Comparison of ENCODE assay signal across 11 cellular contexts in the genomic region with DNA sequence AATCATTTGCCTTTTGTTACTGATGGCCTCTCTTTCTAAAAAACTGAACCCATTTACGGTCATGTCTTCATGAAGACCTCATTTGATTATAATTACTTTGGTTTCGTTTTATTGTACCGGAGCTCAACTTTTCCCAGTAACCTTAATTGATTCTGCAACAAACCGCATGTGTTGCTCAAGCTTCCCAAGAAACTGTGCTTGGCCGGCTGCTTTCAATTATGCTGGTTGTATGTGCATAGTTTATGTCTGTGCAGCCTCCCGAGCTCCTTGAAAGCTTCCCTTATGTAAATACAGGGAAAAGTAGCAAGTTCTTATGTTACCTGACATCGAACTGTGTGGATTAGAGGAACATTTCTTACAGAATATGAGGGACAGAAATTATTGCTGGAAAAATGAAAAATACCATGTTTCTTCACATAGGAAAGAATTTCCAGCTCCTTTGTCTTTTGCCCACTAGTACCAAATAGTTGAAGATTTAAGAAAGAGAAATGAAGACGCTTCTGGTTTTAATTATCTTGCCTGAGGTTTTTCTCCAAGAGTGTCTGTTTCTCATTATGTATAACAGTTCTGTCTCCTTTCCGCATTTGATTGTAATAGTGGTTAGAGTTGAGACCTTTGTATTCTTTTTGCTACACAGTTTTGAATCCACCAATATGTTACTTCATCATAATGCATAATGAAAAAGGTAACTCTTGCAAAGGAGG. TPM values are rescaled to one million over a fixed set of nuclear protein-coding genes. Genes with fewer than 3 reads are reported as not detected.
DNase-seq lines count a peak whose midpoint lies in the region; TF ChIP-seq lines count a peak whose summit lies in the region.
"Had no signal": no experiment of that assay in that cellular context is flagged by ENCODE, and none has a peak within 500 bp of the region (broad histone marks: within the 10 kb centered on the region; RNA-seq: fewer than 3 reads in every experiment).

No MANE protein-coding gene starts in this region.

- TF ChIP-seq CTCF in endodermal cell (conservative IDR thresholded peaks at IDR 0.05) (no peak), CD14-positive monocyte (IDR thresholded peaks at IDR 0.05) (no peak)

- H3K9ac ChIP-seq in endodermal cell (ENCODE audit: extremely low read depth, low read length, poor library complexity, severe bottlenecking), result no peak overlapping the region
- H3K9ac ChIP-seq: BLaER1 had no signal

- no peaks in the 10 kb centered on the region for H3K9me3 Mint-ChIP-seq in endodermal cell
- H3K9me3 Mint-ChIP-seq in CD14-positive monocyte, result peaks cover 0 to 3% (median 1%) of the 10 kb centered on the region in 7 donors
- H3K9me3 Mint-ChIP-seq: activated T-helper 1 cell treated with anti-CD3 and anti-CD28 coated beads, Interleukin-12 subunit alpha, Interleukin-12 subunit beta, Interleukin-2, Interleukin-4 antibody, amounts not matched to agents 30 ng/mL and 10 ng/mL and 1 ng/mL, durations not matched to agents 14 hours and 24 hours and 36 hours; immature natural killer cell had no signal

- H3K27ac Mint-ChIP-seq in endodermal cell (no peak overlapping the region), CD14-positive monocyte (no peak overlapping the region)
- H3K27ac Mint-ChIP-seq: activated T-helper 1 cell treated with anti-CD3 and anti-CD28 coated beads, Interleukin-12 subunit alpha, Interleukin-12 subunit beta, Interleukin-2, Interleukin-4 antibody, amounts not matched to agents 30 ng/mL and 10 ng/mL and 1 ng/mL, durations not matched to agents 14 hours and 24 hours and 36 hours; immature natural killer cell had no signal

- H3K27me3 ChIP-seq in endodermal cell (ENCODE audit: control insufficient read depth, insufficient read depth, low read length, poor library complexity, severe bottlenecking), result no peaks in the 10 kb centered on the region
- H3K27me3 ChIP-seq: BLaER1 had no signal

- H3K4me3 ChIP-seq in endodermal cell (ENCODE audit: low read length), result peak overlapping the region; percentile 81
- H3K4me3 ChIP-seq: BLaER1 had no signal

- H3K36me3 Mint-ChIP-seq in endodermal cell (ENCODE audit: low read depth), result no peaks in the 10 kb centered on the region
- H3K36me3 Mint-ChIP-seq in CD14-positive monocyte, result no peaks in the 10 kb centered on the region

- peak; percentile 27 for DNase-seq in A172 (ENCODE audit: low spot score)
- DNase-seq in NCI-H1048 (lab: John Stamatoyannopoulos, UW), result peak; percentile 8
- no peak for DNase-seq in endodermal cell
- DNase-seq in myocyte (ENCODE audit: low read depth), result peak; percentile 51
- no peak for DNase-seq in NCI-H2196 treated with DMSO at 0.1 percent for 48 hours (lab: John Stamatoyannopoulos, UW; ENCODE audit: unreplicated experiment)
- DNase-seq in CD14-positive monocyte (ENCODE audit: low spot score), result no peak
- DNase-seq in anterior cingulate cortex (lab: John Stamatoyannopoulos, UW), result no peak
- DNase-seq in NCI-H748 treated with DMSO at 0.1 percent for 48 hours (lab: John Stamatoyannopoulos, UW), result no peak
- DNase-seq: immature natural killer cell had no signal

- H3K9me3 ChIP-seq in endodermal cell (ENCODE audit: control insufficient read depth, low read length), result no peaks in the 10 kb centered on the region
- H3K9me3 ChIP-seq: BLaER1 had no signal

- H3K4me1 ChIP-seq in endodermal cell (ENCODE audit: control insufficient read depth, insufficient read depth, low read length), result peaks cover 8% of the 10 kb centered on the region
- H3K4me1 ChIP-seq: BLaER1 had no signal

- peak overlapping the region; percentile 27 for H3K27ac ChIP-seq in endodermal cell (ENCODE audit: low read depth, low read length)
- H3K27ac ChIP-seq: BLaER1 had no signal

- H3K4me1 Mint-ChIP-seq in endodermal cell (peaks cover 6% of the 10 kb centered on the region), CD14-positive monocyte (peaks cover 1% of the 10 kb centered on the region)
- H3K4me1 Mint-ChIP-seq: immature natural killer cell had no signal

- peaks cover 8% of the 10 kb centered on the region for H3K27me3 Mint-ChIP-seq in endodermal cell (ENCODE audit: insufficient read depth)
- H3K27me3 Mint-ChIP-seq in CD14-positive monocyte (ENCODE audit: low read depth in 3 of 3), result peaks cover 0 to 3% (median 2%) of the 10 kb centered on the region in 3 donors

- intact Hi-C loops in CD14-positive monocyte (cut with micrococcal nuclease), result no loop called here

- H3K36me3 ChIP-seq in endodermal cell (ENCODE audit: control insufficient read depth, insufficient read depth, low read length), result peaks cover 28% of the 10 kb centered on the region
- H3K36me3 ChIP-seq: BLaER1 had no signal

- WGBS in endodermal cell (ENCODE audit: insufficient coverage in 1 of 2, insufficient read length in 1 of 2), 2 experiments, result 83 to 87% methylated on average over 8 to 9 of the region's 9 CpGs

- H3K4me3 Mint-ChIP-seq in endodermal cell (no peak overlapping the region), CD14-positive monocyte (peak overlapping the region in 1 of 2 donors; percentile 1)
- H3K4me3 Mint-ChIP-seq: activated T-helper 1 cell treated with anti-CD3 and anti-CD28 coated beads, Interleukin-12 subunit alpha, Interleukin-12 subunit beta, Interleukin-2, Interleukin-4 antibody, amounts not matched to agents 30 ng/mL and 10 ng/mL and 1 ng/mL, durations not matched to agents 14 hours and 24 hours and 36 hours had no signal

RNA-seq across cellular contexts. Expression of gene VCAM1, which starts 2.1 kb away (rescaled TPM):
- 0.05 and 1.1 TPM in 2 replicates for total RNA-seq in A172 (2014; rRNA removed; shearing (Covaris generic))
- 1 to 10 TPM; 1.4 to 1.7 TPM for total RNA-seq in endodermal cell
- polyA plus RNA-seq in endodermal cell (2013, experiment 1 of 2), result 10.9 TPM
- polyA plus RNA-seq in endodermal cell (2013, experiment 2 of 2), result 7.2 TPM
- total RNA-seq in myocyte, result 5.7 and 9.3 TPM in 2 replicates
- 1.6 TPM for polyA plus RNA-seq in myocyte (2012)
- polyA plus RNA-seq in CD14-positive monocyte, result not detected
- polyA plus RNA-seq: immature natural killer cell had no signal

Comparison
In these comparisons a context has a peak if more than half of its experiments do, and no peak if none do; other contexts are left out.
1. DNase-seq: peak in A172 (single experiment), NCI-H1048 (single experiment) and myocyte (single experiment); none in endodermal cell (single experiment), NCI-H2196 treated with DMSO at 0.1 percent for 48 hours (single experiment), CD14-positive monocyte (single experiment), anterior cingulate cortex (0 of 58) and NCI-H748 treated with DMSO at 0.1 percent for 48 hours (single experiment).